ENCODE assay signal across 9 cellular contexts in genomic region chr9:129139993-129140396, GRCh38. TPM values are rescaled to one million over a fixed set of nuclear protein-coding genes. Genes with fewer than 3 reads are reported as not detected.
A peak's percentile ranks its signal among the peaks of the same experiment; 100 is the strongest.
DNase-seq lines count a peak whose midpoint lies in the region; ATAC-seq and TF ChIP-seq lines count a peak whose summit lies in the region.
"Had no signal": no experiment of that assay in that cellular context is flagged by ENCODE, and none has a peak within 500 bp of the region (broad histone marks: within the 10 kb centered on the region; RNA-seq: fewer than 3 reads in every experiment).

No MANE protein-coding gene starts in this region.

- H3K4me3 ChIP-seq in choroid plexus epithelial cell (ENCODE audit: low read depth, low read length), result peak overlapping the region; percentile 47

- peak overlapping the region; percentile 99 for H3K27ac Mint-ChIP-seq in activated CD4-positive, alpha-beta T cell treated with anti-CD3 and anti-CD28 coated beads for 36 hours

- peaks cover 37% of the 10 kb centered on the region for H3K4me1 Mint-ChIP-seq in activated CD4-positive, alpha-beta T cell treated with anti-CD3 and anti-CD28 coated beads for 36 hours

- intact Hi-C loops in activated CD4-positive, alpha-beta T cell treated with anti-CD3 and anti-CD28 coated beads for 36 hours (cut with DNase I, micrococcal nuclease), result loop anchor here (1.0 to 10.0 kb wide), 15 partner anchors 27 to 645 kb away; partner anchors contain the start of genes ASB6 (in 1 of the 2) and DOLPP1 (in 1 of the 2)

- H3K9me3 Mint-ChIP-seq in activated CD4-positive, alpha-beta T cell treated with anti-CD3 and anti-CD28 coated beads for 36 hours (ENCODE audit: low read depth), result no peaks in the 10 kb centered on the region

- ATAC-seq in GM18520 (IDR thresholded peaks at IDR 0.05; ENCODE audit: unreplicated experiment) (peak; percentile 63), HG03135 (IDR thresholded peaks at IDR 0.05; ENCODE audit: unreplicated experiment) (peak; percentile 41)
- ATAC-seq in activated CD4-positive, alpha-beta T cell treated with anti-CD3 and anti-CD28 coated beads for 36 hours, result peak; percentile 90

- DNase-seq in NCI-H2227 treated with DMSO at 0.1 percent for 48 hours (lab: John Stamatoyannopoulos, UW), result peak; percentile 78
- peak; percentile 91 for DNase-seq in activated CD4-positive, alpha-beta T cell treated with anti-CD3 and anti-CD28 coated beads for 36 hours
- DNase-seq in choroid plexus epithelial cell (ENCODE audit: low read depth), result peak; percentile 100
- DNase-seq in kidney tubule cell (ENCODE audit: low spot score), result peak; percentile 98
- peak; percentile 55 to 75 for DNase-seq in stimulated activated CD4-positive, alpha-beta T cell treated with anti-CD3 and anti-CD28 coated beads, Interleukin-1b, Interleukin-23, amount 100 ng/mL, for 4 hours (ENCODE audit: low read depth in 2 of 2)

- no peak for TF ChIP-seq CTCF in 22Rv1 (IDR thresholded peaks at IDR 0.05)
- no peak for TF ChIP-seq CTCF in choroid plexus epithelial cell (conservative IDR thresholded peaks at IDR 0.05; ENCODE audit: low read depth, low read length)

- no peaks in the 10 kb centered on the region for H3K27me3 Mint-ChIP-seq in activated CD4-positive, alpha-beta T cell treated with anti-CD3 and anti-CD28 coated beads for 36 hours

- H3K4me3 Mint-ChIP-seq in activated CD4-positive, alpha-beta T cell treated with anti-CD3 and anti-CD28 coated beads for 36 hours, result peak overlapping the region; percentile 83

- peaks cover 24% of the 10 kb centered on the region for H3K36me3 Mint-ChIP-seq in activated CD4-positive, alpha-beta T cell treated with anti-CD3 and anti-CD28 coated beads for 36 hours (ENCODE audit: low read depth)

- POLR2A ChIA-PET in activated CD4-positive, alpha-beta T cell treated with anti-CD3 and anti-CD28 coated beads for 36 hours (lab: Charles Lee), result interaction anchor here (0.6 to 1.8 kb wide), 7 partner anchors 8 to 670 kb away, joined by 3 to 7 read pairs (median 4); partner anchors contain the start of genes IER5L and NTMT1

- peak overlapping the region; percentile 99 for H3K27ac ChIP-seq in 22Rv1

- CTCF ChIA-PET in activated CD4-positive, alpha-beta T cell treated with anti-CD3 and anti-CD28 coated beads for 36 hours (lab: Charles Lee), result interaction anchor here (0.6 to 7.8 kb wide), 20 partner anchors 8 to 644 kb away, joined by 3 to 96 read pairs (median 4); partner anchors contain the start of genes C9orf50, CRAT, NTMT1 and PTPA

RNA-seq across cellular contexts. Expression of gene PTPA, which starts 28.8 kb away (rescaled TPM):
- total RNA-seq in activated CD4-positive, alpha-beta T cell treated with anti-CD3 and anti-CD28 coated beads for 36 hours, result 10 to 100 TPM; 71.9 to 88.0 TPM

RNA-seq across cellular contexts. Expression of gene CRAT, which starts 29.4 kb away (rescaled TPM):
- total RNA-seq in activated CD4-positive, alpha-beta T cell treated with anti-CD3 and anti-CD28 coated beads for 36 hours, result 10 to 100 TPM; 13.2 to 18.9 TPM

RNA-seq across cellular contexts. Expression of gene IER5L, which starts 38.1 kb away (rescaled TPM):
- 1 to 10 TPM; 2.6 to 2.8 TPM for total RNA-seq in activated CD4-positive, alpha-beta T cell treated with anti-CD3 and anti-CD28 coated beads for 36 hours
- total RNA-seq: Daoy had no signal

RNA-seq across cellular contexts. Expression of gene DOLPP1, which starts 59.1 kb away (rescaled TPM):
- 10 to 100 TPM; 15.1 to 16.4 TPM for total RNA-seq in activated CD4-positive, alpha-beta T cell treated with anti-CD3 and anti-CD28 coated beads for 36 hours

Comparison
In these comparisons a context has a peak if more than half of its experiments do, and no peak if none do; other contexts are left out.
1. Peak in every context shown above with its lines: DNase-seq, ATAC-seq, H3K4me3 ChIP-seq and H3K27ac ChIP-seq.